Comparison of ENCODE assay signal across 30 cellular contexts in genomic region chr11:93672280-93672679, GRCh38.
"Had no signal": no experiment of that assay in that cellular context is flagged by ENCODE, and none has a peak within 500 bp of the region (broad histone marks: within the 10 kb centered on the region; RNA-seq: fewer than 3 reads in every experiment).

No MANE protein-coding gene starts in this region.

- H3K27me3 Mint-ChIP-seq: activated CD4-positive, alpha-beta T cell treated with anti-CD3 and anti-CD28 coated beads for 36 hours; activated CD8-positive, alpha-beta T cell treated with anti-CD3 and anti-CD28 coated beads for 36 hours; activated naive CD4-positive, alpha-beta T cell treated with anti-CD3 and anti-CD28 coated beads, Interleukin-2, amount 50 U/mL, for 24 hours; activated naive CD8-positive, alpha-beta T cell treated with anti-CD3 and anti-CD28 coated beads for 36 hours; central memory CD8-positive, alpha-beta T cell; dendritic cell treated with granulocyte-macrophage colony-stimulating factor and Interleukin-4, amounts not matched to agents 40 ng/mL and 50 ng/mL, for 4 days; T-helper 17 cell had no signal

- H3K27ac Mint-ChIP-seq: activated CD4-positive, alpha-beta T cell treated with anti-CD3 and anti-CD28 coated beads for 36 hours; activated CD8-positive, alpha-beta T cell treated with anti-CD3 and anti-CD28 coated beads for 36 hours; activated naive CD4-positive, alpha-beta T cell treated with anti-CD3 and anti-CD28 coated beads for 36 hours; activated naive CD4-positive, alpha-beta T cell treated with anti-CD3 and anti-CD28 coated beads, Interleukin-2, amount 50 U/mL, for 24 hours; activated naive CD8-positive, alpha-beta T cell treated with anti-CD3 and anti-CD28 coated beads for 36 hours; activated T-helper 2 cell treated with anti-CD3 and anti-CD28 coated beads, Interferon-gamma antibody, Interleukin-2, Interleukin-4, amounts not matched to agents 10 μg/mL and 5 μg/mL and 100 μg/mL, durations not matched to agents 14 hours and 24 hours and 36 hours; dendritic cell treated with granulocyte-macrophage colony-stimulating factor and Interleukin-4, amounts not matched to agents 40 ng/mL and 50 ng/mL, for 4 days; endodermal cell; T-helper 17 cell had no signal

- H3K4me1 Mint-ChIP-seq: endodermal cell had no signal

- H3K27ac ChIP-seq: brain microvascular endothelial cell, coronary artery, dorsolateral prefrontal cortex, WERI-Rb-1 had no signal

- H3K27me3 ChIP-seq: brain microvascular endothelial cell, dorsolateral prefrontal cortex had no signal

- H3K4me3 ChIP-seq: coronary artery, dorsolateral prefrontal cortex had no signal

- ATAC-seq: activated CD4-positive, alpha-beta T cell treated with anti-CD3 and anti-CD28 coated beads for 36 hours; activated CD8-positive, alpha-beta T cell treated with anti-CD3 and anti-CD28 coated beads for 36 hours; activated T-cell treated with anti-CD3 and anti-CD28 coated beads, Interleukin-2, amount 50 U/mL, for 4 hours; esophagus mucosa; T-helper 17 cell had no signal

- H3K9me3 Mint-ChIP-seq: activated CD8-positive, alpha-beta T cell treated with anti-CD3 and anti-CD28 coated beads for 36 hours; activated naive CD4-positive, alpha-beta T cell treated with anti-CD3 and anti-CD28 coated beads for 36 hours; activated naive CD4-positive, alpha-beta T cell treated with anti-CD3 and anti-CD28 coated beads, Interleukin-2, amount 50 U/mL, for 24 hours; activated naive CD8-positive, alpha-beta T cell treated with anti-CD3 and anti-CD28 coated beads for 36 hours; activated T-cell treated with anti-CD3 and anti-CD28 coated beads, Interleukin-2, amount 50 U/mL, for 4 hours; activated T-helper 2 cell treated with anti-CD3 and anti-CD28 coated beads, Interferon-gamma antibody, Interleukin-2, Interleukin-4, amounts not matched to agents 10 μg/mL and 5 μg/mL and 100 μg/mL, durations not matched to agents 14 hours and 24 hours and 36 hours; central memory CD8-positive, alpha-beta T cell; dendritic cell treated with granulocyte-macrophage colony-stimulating factor and Interleukin-4, amounts not matched to agents 40 ng/mL and 50 ng/mL, for 4 days; endodermal cell had no signal

- DNase-seq: activated CD4-positive, alpha-beta T cell treated with anti-CD3 and anti-CD28 coated beads for 36 hours; activated CD4-positive, alpha-beta T cell treated with anti-CD3 and anti-CD28 coated beads, Interleukin-2, amount 50 U/mL, for 1 hour; activated CD4-positive, alpha-beta T cell treated with anti-CD3 and anti-CD28 coated beads, Interleukin-2, amount 50 U/mL, for 48 hours; activated CD4-positive, CD25-positive, alpha-beta regulatory T cell; activated CD4-positive, CD25-positive, alpha-beta regulatory T cell treated with anti-CD3 and anti-CD28 coated beads, Interleukin-2, amount 50 U/mL, for 72 hours; activated CD8-positive, alpha-beta memory T cell treated with anti-CD3 and anti-CD28 coated beads for 24 hours; activated CD8-positive, alpha-beta T cell treated with anti-CD3 and anti-CD28 coated beads for 36 hours; activated effector memory CD4-positive, alpha-beta T cell treated with anti-CD3 and anti-CD28 coated beads, Interleukin-2, amount 50 U/mL, for 16 hours; activated naive CD4-positive, alpha-beta T cell treated with anti-CD3 and anti-CD28 coated beads for 36 hours; activated naive CD8-positive, alpha-beta T cell treated with anti-CD3 and anti-CD28 coated beads for 36 hours; activated T-cell treated with anti-CD3 and anti-CD28 coated beads, Interleukin-2, amount 50 U/mL, for 4 hours; amniotic stem cell; anterior cingulate cortex; brain microvascular endothelial cell; dorsolateral prefrontal cortex; effector memory CD4-positive, alpha-beta T cell; endodermal cell; foreskin fibroblast; head of caudate nucleus; hippocampal formation; T-helper 1 cell; T-helper 17 cell; T1000; WERI-Rb-1 had no signal

- H3K4me3 Mint-ChIP-seq: activated CD4-positive, alpha-beta T cell treated with anti-CD3 and anti-CD28 coated beads for 36 hours; activated CD8-positive, alpha-beta T cell treated with anti-CD3 and anti-CD28 coated beads for 36 hours; activated naive CD4-positive, alpha-beta T cell treated with anti-CD3 and anti-CD28 coated beads for 36 hours; activated naive CD4-positive, alpha-beta T cell treated with anti-CD3 and anti-CD28 coated beads, Interleukin-2, amount 50 U/mL, for 24 hours; activated naive CD8-positive, alpha-beta T cell treated with anti-CD3 and anti-CD28 coated beads for 36 hours; activated T-cell treated with anti-CD3 and anti-CD28 coated beads, Interleukin-2, amount 50 U/mL, for 4 hours; central memory CD8-positive, alpha-beta T cell; dendritic cell treated with granulocyte-macrophage colony-stimulating factor and Interleukin-4, amounts not matched to agents 40 ng/mL and 50 ng/mL, for 4 days; endodermal cell; T-helper 17 cell had no signal
